ENCODE assay signal across 2 cellular contexts in genomic region chr9:130685104-130685503, GRCh38.
TF ChIP-seq lines count a peak whose summit lies in the region.

No MANE protein-coding gene starts in this region.

TF ChIP-seq in HEK293, 187 proteins besides CTCF, POLR2A, EP300 and RAD21 (continued from another document):
- TF ChIP-seq HIC1 (tag by site-specific recombination; IDR thresholded peaks at IDR 0.05) = no peak
- no peak for TF ChIP-seq ZBTB44 (tag by site-specific recombination; IDR thresholded peaks at IDR 0.05)
- TF ChIP-seq BCL11B (tag by site-specific recombination; IDR thresholded peaks at IDR 0.05; ENCODE audit: low read depth) = no peak
- TF ChIP-seq, protein P1, sequence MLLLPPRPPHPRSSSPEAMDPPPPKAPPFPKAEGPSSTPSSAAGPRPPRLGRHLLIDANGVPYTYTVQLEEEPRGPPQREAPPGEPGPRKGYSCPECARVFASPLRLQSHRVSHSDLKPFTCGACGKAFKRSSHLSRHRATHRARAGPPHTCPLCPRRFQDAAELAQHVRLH (tag by site-specific recombination; IDR thresholded peaks at IDR 0.05) = no peak
- no peak for TF ChIP-seq PRDM4 (tag by site-specific recombination; IDR thresholded peaks at IDR 0.05)
- TF ChIP-seq ZSCAN30 (tag by site-specific recombination; IDR thresholded peaks at IDR 0.05) = no peak
- no peak for TF ChIP-seq ZNF2 (tag by site-specific recombination; IDR thresholded peaks at IDR 0.05)
- TF ChIP-seq TRIM28 (IDR thresholded peaks at IDR 0.05; ENCODE audit: borderline replicate concordance, low read length) = peak; percentile 73; the same call in 1 of the 2 replicates
- no peak for TF ChIP-seq ZBTB1 (tag by site-specific recombination; IDR thresholded peaks at IDR 0.05)
- peak; percentile 85 for TF ChIP-seq SETDB1 (IDR thresholded peaks at IDR 0.05; ENCODE audit: insufficient read length, low read length)

TF ChIP-seq in K562, 482 proteins besides CTCF, POLR2A, EP300 and RAD21 (continued from another document):
- TF ChIP-seq, protein P2, sequence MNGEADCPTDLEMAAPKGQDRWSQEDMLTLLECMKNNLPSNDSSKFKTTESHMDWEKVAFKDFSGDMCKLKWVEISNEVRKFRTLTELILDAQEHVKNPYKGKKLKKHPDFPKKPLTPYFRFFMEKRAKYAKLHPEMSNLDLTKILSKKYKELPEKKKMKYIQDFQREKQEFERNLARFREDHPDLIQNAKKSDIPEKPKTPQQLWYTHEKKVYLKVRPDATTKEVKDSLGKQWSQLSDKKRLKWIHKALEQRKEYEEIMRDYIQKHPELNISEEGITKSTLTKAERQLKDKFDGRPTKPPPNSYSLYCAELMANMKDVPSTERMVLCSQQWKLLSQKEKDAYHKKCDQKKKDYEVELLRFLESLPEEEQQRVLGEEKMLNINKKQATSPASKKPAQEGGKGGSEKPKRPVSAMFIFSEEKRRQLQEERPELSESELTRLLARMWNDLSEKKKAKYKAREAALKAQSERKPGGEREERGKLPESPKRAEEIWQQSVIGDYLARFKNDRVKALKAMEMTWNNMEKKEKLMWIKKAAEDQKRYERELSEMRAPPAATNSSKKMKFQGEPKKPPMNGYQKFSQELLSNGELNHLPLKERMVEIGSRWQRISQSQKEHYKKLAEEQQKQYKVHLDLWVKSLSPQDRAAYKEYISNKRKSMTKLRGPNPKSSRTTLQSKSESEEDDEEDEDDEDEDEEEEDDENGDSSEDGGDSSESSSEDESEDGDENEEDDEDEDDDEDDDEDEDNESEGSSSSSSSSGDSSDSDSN (IDR thresholded peaks at IDR 0.05; ENCODE audit: borderline replicate concordance in 1 of 2, low read depth in 2 of 2, low read length in 2 of 2) = no peak
- TF ChIP-seq ZNF444 (CRISPR knock-in tag; IDR thresholded peaks at IDR 0.05) (no peak), TRIM28 (IDR thresholded peaks at IDR 0.05) (no peak), NCOR1 (IDR thresholded peaks at IDR 0.05) (no peak), OTX1 (CRISPR knock-in tag; IDR thresholded peaks at IDR 0.05) (no peak), POLR2H (tag; IDR thresholded peaks at IDR 0.05; ENCODE audit: low read depth) (no peak), RBM25 (IDR thresholded peaks at IDR 0.05; ENCODE audit: low read depth, low read length, severe bottlenecking) (peak; percentile 59), PRMT5 (CRISPR knock-in tag; IDR thresholded peaks at IDR 0.05) (no peak), NR3C1 (CRISPR knock-in tag; IDR thresholded peaks at IDR 0.05) (no peak), CBX3 (IDR thresholded peaks at IDR 0.05; ENCODE audit: borderline replicate concordance in 1 of 2, low read length in 2 of 2) (peak in 1 of 2 experiments; percentile 45; a peak in 1 of 3 replicates), IRF2 (CRISPR knock-in tag; IDR thresholded peaks at IDR 0.05) (no peak)
- TF ChIP-seq, protein P3, sequence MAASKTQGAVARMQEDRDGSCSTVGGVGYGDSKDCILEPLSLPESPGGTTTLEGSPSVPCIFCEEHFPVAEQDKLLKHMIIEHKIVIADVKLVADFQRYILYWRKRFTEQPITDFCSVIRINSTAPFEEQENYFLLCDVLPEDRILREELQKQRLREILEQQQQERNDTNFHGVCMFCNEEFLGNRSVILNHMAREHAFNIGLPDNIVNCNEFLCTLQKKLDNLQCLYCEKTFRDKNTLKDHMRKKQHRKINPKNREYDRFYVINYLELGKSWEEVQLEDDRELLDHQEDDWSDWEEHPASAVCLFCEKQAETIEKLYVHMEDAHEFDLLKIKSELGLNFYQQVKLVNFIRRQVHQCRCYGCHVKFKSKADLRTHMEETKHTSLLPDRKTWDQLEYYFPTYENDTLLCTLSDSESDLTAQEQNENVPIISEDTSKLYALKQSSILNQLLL (CRISPR knock-in tag; IDR thresholded peaks at IDR 0.05; ENCODE audit: borderline replicate concordance) = no peak
- TF ChIP-seq, protein P4, sequence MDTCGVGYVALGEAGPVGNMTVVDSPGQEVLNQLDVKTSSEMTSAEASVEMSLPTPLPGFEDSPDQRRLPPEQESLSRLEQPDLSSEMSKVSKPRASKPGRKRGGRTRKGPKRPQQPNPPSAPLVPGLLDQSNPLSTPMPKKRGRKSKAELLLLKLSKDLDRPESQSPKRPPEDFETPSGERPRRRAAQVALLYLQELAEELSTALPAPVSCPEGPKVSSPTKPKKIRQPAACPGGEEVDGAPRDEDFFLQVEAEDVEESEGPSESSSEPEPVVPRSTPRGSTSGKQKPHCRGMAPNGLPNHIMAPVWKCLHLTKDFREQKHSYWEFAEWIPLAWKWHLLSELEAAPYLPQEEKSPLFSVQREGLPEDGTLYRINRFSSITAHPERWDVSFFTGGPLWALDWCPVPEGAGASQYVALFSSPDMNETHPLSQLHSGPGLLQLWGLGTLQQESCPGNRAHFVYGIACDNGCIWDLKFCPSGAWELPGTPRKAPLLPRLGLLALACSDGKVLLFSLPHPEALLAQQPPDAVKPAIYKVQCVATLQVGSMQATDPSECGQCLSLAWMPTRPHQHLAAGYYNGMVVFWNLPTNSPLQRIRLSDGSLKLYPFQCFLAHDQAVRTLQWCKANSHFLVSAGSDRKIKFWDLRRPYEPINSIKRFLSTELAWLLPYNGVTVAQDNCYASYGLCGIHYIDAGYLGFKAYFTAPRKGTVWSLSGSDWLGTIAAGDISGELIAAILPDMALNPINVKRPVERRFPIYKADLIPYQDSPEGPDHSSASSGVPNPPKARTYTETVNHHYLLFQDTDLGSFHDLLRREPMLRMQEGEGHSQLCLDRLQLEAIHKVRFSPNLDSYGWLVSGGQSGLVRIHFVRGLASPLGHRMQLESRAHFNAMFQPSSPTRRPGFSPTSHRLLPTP (IDR thresholded peaks at IDR 0.05; ENCODE audit: borderline replicate concordance, extremely low read depth, insufficient read length) = no peak
TF ChIP-seq in K562: peak in this region for 2.
